In genomic region chr16:85463228-85463611, GRCh38 we compare ENCODE assay signal across 1 cellular context.
TF ChIP-seq lines count a peak whose summit lies in the region.

No MANE protein-coding gene starts in this region.

TF ChIP-seq in HepG2, 621 proteins besides CTCF, POLR2A, EP300 and RAD21 (continued from another document and continues in another):
- TF ChIP-seq ZNF512 (CRISPR knock-in tag; IDR thresholded peaks at IDR 0.05) (no peak), NR2F6 (IDR thresholded peaks at IDR 0.05) (no peak), NR2F6 (CRISPR knock-in tag; IDR thresholded peaks at IDR 0.05) (no peak), RBFOX2 (IDR thresholded peaks at IDR 0.05; ENCODE audit: low read depth, low read length) (no peak), SNAPC2 (CRISPR knock-in tag; IDR thresholded peaks at IDR 0.05) (no peak), ZBTB38 (CRISPR knock-in tag; IDR thresholded peaks at IDR 0.05) (no peak), PLRG1 (conservative IDR thresholded peaks at IDR 0.05) (no peak), ZNF552 (CRISPR knock-in tag; IDR thresholded peaks at IDR 0.05; ENCODE audit: borderline replicate concordance) (no peak), ZNF562 (CRISPR knock-in tag; IDR thresholded peaks at IDR 0.05; ENCODE audit: borderline replicate concordance) (no peak), AHDC1 (CRISPR knock-in tag; IDR thresholded peaks at IDR 0.05; ENCODE audit: borderline replicate concordance) (no peak), ZNF687 (CRISPR knock-in tag; IDR thresholded peaks at IDR 0.05) (peak; percentile 63), CENPX (CRISPR knock-in tag; IDR thresholded peaks at IDR 0.05) (no peak), ZXDC (CRISPR knock-in tag; IDR thresholded peaks at IDR 0.05) (no peak), ZSCAN25 (CRISPR knock-in tag; IDR thresholded peaks at IDR 0.05) (0 out of 2 replicates have a peak, but pooled peaks have one; percentile 36), KDM4B (CRISPR knock-in tag; IDR thresholded peaks at IDR 0.05) (no peak), NCOA2 (CRISPR knock-in tag; IDR thresholded peaks at IDR 0.05) (no peak), HDAC1 (CRISPR knock-in tag; IDR thresholded peaks at IDR 0.05) (no peak), TOPORS (CRISPR knock-in tag; IDR thresholded peaks at IDR 0.05) (no peak), MAFG (CRISPR knock-in tag; IDR thresholded peaks at IDR 0.05) (no peak), ZNF780A (CRISPR knock-in tag; IDR thresholded peaks at IDR 0.05) (no peak), SRY (CRISPR knock-in tag; IDR thresholded peaks at IDR 0.05) (no peak), SP1 (IDR thresholded peaks at IDR 0.05) (no peak), SP1 (CRISPR knock-in tag; IDR thresholded peaks at IDR 0.05) (no peak), HNRNPL (IDR thresholded peaks at IDR 0.05; ENCODE audit: low read depth, low read length) (0 out of 2 replicates have a peak, but pooled peaks have one; percentile 68), CHCHD3 (CRISPR knock-in tag; IDR thresholded peaks at IDR 0.05) (no peak)
- TF ChIP-seq, protein P1, sequence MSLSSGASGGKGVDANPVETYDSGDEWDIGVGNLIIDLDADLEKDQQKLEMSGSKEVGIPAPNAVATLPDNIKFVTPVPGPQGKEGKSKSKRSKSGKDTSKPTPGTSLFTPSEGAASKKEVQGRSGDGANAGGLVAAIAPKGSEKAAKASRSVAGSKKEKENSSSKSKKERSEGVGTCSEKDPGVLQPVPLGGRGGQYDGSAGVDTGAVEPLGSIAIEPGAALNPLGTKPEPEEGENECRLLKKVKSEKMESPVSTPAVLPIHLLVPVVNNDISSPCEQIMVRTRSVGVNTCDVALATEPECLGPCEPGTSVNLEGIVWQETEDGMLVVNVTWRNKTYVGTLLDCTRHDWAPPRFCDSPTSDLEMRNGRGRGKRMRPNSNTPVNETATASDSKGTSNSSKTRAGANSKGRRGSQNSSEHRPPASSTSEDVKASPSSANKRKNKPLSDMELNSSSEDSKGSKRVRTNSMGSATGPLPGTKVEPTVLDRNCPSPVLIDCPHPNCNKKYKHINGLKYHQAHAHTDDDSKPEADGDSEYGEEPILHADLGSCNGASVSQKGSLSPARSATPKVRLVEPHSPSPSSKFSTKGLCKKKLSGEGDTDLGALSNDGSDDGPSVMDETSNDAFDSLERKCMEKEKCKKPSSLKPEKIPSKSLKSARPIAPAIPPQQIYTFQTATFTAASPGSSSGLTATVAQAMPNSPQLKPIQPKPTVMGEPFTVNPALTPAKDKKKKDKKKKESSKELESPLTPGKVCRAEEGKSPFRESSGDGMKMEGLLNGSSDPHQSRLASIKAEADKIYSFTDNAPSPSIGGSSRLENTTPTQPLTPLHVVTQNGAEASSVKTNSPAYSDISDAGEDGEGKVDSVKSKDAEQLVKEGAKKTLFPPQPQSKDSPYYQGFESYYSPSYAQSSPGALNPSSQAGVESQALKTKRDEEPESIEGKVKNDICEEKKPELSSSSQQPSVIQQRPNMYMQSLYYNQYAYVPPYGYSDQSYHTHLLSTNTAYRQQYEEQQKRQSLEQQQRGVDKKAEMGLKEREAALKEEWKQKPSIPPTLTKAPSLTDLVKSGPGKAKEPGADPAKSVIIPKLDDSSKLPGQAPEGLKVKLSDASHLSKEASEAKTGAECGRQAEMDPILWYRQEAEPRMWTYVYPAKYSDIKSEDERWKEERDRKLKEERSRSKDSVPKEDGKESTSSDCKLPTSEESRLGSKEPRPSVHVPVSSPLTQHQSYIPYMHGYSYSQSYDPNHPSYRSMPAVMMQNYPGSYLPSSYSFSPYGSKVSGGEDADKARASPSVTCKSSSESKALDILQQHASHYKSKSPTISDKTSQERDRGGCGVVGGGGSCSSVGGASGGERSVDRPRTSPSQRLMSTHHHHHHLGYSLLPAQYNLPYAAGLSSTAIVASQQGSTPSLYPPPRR (CRISPR knock-in tag; IDR thresholded peaks at IDR 0.05; ENCODE audit: borderline replicate concordance) = no peak
- TF ChIP-seq, protein P2, sequence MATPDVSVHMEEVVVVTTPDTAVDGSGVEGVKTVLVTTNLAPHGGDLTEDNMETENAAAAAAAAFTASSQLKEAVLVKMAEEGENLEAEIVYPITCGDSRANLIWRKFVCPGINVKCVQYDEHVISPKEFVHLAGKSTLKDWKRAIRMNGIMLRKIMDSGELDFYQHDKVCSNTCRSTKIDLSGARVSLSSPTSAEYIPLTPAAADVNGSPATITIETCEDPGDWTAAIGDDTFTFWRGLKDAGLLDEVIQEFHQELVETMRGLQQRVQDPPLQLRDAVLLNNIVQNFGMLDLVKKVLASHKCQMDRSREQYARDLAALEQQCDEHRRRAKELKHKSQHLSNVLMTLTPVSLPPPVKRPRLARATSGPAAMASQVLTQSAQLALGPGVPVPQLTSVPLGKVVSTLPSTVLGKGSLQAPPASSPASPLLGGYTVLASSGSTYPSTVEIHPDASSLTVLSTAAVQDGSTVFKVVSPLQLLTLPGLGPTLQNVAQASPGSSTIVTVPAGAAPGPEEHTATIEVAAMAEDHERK (CRISPR knock-in tag; IDR thresholded peaks at IDR 0.05; ENCODE audit: low read depth) = no peak
- TF ChIP-seq, protein P3, sequence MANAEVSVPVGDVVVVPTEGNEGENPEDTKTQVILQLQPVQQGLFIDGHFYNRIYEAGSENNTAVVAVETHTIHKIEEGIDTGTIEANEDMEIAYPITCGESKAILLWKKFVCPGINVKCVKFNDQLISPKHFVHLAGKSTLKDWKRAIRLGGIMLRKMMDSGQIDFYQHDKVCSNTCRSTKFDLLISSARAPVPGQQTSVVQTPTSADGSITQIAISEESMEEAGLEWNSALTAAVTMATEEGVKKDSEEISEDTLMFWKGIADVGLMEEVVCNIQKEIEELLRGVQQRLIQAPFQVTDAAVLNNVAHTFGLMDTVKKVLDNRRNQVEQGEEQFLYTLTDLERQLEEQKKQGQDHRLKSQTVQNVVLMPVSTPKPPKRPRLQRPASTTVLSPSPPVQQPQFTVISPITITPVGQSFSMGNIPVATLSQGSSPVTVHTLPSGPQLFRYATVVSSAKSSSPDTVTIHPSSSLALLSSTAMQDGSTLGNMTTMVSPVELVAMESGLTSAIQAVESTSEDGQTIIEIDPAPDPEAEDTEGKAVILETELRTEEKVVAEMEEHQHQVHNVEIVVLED (CRISPR knock-in tag; IDR thresholded peaks at IDR 0.05; ENCODE audit: borderline replicate concordance) = no peak
- TF ChIP-seq, protein P4, sequence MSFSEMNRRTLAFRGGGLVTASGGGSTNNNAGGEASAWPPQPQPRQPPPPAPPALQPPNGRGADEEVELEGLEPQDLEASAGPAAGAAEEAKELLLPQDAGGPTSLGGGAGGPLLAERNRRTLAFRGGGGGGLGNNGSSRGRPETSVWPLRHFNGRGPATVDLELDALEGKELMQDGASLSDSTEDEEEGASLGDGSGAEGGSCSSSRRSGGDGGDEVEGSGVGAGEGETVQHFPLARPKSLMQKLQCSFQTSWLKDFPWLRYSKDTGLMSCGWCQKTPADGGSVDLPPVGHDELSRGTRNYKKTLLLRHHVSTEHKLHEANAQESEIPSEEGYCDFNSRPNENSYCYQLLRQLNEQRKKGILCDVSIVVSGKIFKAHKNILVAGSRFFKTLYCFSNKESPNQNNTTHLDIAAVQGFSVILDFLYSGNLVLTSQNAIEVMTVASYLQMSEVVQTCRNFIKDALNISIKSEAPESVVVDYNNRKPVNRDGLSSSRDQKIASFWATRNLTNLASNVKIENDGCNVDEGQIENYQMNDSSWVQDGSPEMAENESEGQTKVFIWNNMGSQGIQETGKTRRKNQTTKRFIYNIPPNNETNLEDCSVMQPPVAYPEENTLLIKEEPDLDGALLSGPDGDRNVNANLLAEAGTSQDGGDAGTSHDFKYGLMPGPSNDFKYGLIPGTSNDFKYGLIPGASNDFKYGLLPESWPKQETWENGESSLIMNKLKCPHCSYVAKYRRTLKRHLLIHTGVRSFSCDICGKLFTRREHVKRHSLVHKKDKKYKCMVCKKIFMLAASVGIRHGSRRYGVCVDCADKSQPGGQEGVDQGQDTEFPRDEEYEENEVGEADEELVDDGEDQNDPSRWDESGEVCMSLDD (CRISPR knock-in tag; IDR thresholded peaks at IDR 0.05; ENCODE audit: borderline replicate concordance) = no peak
